Comparison of ENCODE assay signal across 8 cellular contexts in the genomic region with DNA sequence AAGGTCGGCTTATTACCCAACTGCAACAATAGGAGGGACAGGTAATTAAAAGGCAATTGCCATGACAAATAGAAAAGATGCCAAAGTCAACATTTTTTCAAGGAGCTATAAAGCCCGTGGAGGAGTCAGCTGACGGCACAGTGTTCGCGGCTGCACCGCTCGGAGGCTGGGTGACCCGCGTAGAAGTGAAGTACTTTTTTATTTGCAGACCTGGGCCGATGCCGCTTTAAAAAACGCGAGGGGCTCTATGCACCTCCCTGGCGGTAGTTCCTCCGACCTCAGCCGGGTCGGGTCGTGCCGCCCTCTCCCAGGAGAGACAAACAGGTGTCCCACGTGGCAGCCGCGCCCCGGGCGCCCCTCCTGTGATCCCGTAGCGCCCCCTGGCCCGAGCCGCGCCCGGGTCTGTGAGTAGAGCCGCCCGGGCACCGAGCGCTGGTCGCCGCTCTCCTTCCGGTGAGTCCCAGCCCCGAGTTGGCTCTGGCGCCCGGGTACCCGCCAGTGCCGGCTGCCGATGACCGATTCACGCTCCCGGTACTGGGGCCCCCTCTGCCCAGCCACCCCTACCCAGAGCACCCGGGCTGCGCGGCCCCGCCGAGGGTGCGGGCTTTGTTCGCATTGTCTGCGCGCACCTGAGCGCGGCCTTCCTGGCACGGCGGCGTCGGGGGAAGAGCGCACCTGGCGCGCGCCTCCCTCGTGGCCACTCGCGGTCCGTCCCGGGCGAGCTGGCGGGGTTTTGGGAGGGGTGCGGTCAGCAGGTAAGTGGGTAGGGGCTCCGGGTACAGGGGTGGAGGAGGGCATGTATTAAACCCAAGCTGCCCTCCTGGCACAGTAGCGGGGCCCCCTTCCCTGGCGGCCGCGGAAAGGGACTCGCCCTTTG. TPM values are rescaled to one million over a fixed set of nuclear protein-coding genes. Genes with fewer than 3 reads are reported as not detected.
DNase-seq lines count a peak whose midpoint lies in the region; ATAC-seq and TF ChIP-seq lines count a peak whose summit lies in the region.

Gene VWA2, plus strand, starts transcription at position 138 of the 877 bp plus-strand sequence. CDS start 9,460 bp downstream, outside the sequence.

- H3K27ac Mint-ChIP-seq in activated CD4-positive, alpha-beta memory T cell treated with anti-CD3 and anti-CD28 coated beads for 36 hours = no peak within 1 kb of the TSS

- peak; percentile 41 for DNase-seq in activated CD4-positive, alpha-beta memory T cell treated with anti-CD3 and anti-CD28 coated beads for 36 hours
- DNase-seq in right atrium auricular region (ENCODE audit: low spot score) (no peak), NCI-H82 treated with DMSO at 0.1 percent for 48 hours (lab: John Stamatoyannopoulos, UW; ENCODE audit: unreplicated experiment) (no peak), AML-193 (lab: John Stamatoyannopoulos, UW) (no peak), amniotic stem cell (lab: John Stamatoyannopoulos, UW) (no peak)

- H3K27me3 Mint-ChIP-seq in activated CD4-positive, alpha-beta memory T cell treated with anti-CD3 and anti-CD28 coated beads for 36 hours = peaks cover 52% of the 10 kb centered on the region

- peak within 1 kb of the TSS; percentile 36 to 72 (median 61) for H3K4me2 ChIP-seq in BLaER1 treated with 17β-estradiol and CSF1 and Interleukin-3, amounts not matched to agents 10 nM and 100 nM

- POLR2A ChIA-PET in activated CD4-positive, alpha-beta memory T cell treated with anti-CD3 and anti-CD28 coated beads for 36 hours (lab: Charles Lee) = no interaction called here

- peak; percentile 53 for ATAC-seq in HG03442 (IDR thresholded peaks at IDR 0.05; ENCODE audit: unreplicated experiment)

- no peaks in the 10 kb centered on the region for H3K9me3 Mint-ChIP-seq in activated CD4-positive, alpha-beta memory T cell treated with anti-CD3 and anti-CD28 coated beads for 36 hours

- H4K20me1 ChIP-seq in BLaER1 treated with 17β-estradiol and CSF1 and Interleukin-3, amounts not matched to agents 10 nM and 100 nM = peaks cover 0 to 5% (median 0%) of the 10 kb centered on the region in 11 experiments; a peak in 2 of 22 replicates

- H3K9ac ChIP-seq in BLaER1 treated with 17β-estradiol and CSF1 and Interleukin-3, amounts not matched to agents 10 nM and 100 nM = no peak within 1 kb of the TSS
- peak within 1 kb of the TSS in 1 of 3 donors; percentile 54 for H3K9ac ChIP-seq in skeletal muscle tissue (ENCODE audit: low read depth in 1 of 3, low read length in 3 of 3)

- H3K4me1 Mint-ChIP-seq in activated CD4-positive, alpha-beta memory T cell treated with anti-CD3 and anti-CD28 coated beads for 36 hours (ENCODE audit: low read depth) = no peaks in the 10 kb centered on the region

- no peak within 1 kb of the TSS for H3K27ac ChIP-seq in BLaER1 treated with 17β-estradiol and CSF1 and Interleukin-3, amounts not matched to agents 10 nM and 100 nM
- H3K27ac ChIP-seq in right atrium auricular region (no peak within 1 kb of the TSS), skeletal muscle tissue (ENCODE audit: low read depth, low read length) (no peak within 1 kb of the TSS)

- CTCF ChIA-PET in activated CD4-positive, alpha-beta memory T cell treated with anti-CD3 and anti-CD28 coated beads for 36 hours (lab: Charles Lee) = no interaction called here

- intact Hi-C loops in activated CD4-positive, alpha-beta memory T cell treated with anti-CD3 and anti-CD28 coated beads for 36 hours (cut with micrococcal nuclease) = no loop called here

- H3K36me3 Mint-ChIP-seq in activated CD4-positive, alpha-beta memory T cell treated with anti-CD3 and anti-CD28 coated beads for 36 hours = no peaks in the 10 kb centered on the region

- H3K4me3 ChIP-seq in BLaER1 treated with 17β-estradiol and CSF1 and Interleukin-3, amounts not matched to agents 10 nM and 100 nM = peak within 1 kb of the TSS in 8 of 10 experiments; percentile 15 to 51 (median 38); a peak in 11 of 20 replicates
- peak within 1 kb of the TSS; percentile 37 to 54 for H3K4me3 ChIP-seq in right atrium auricular region
- peak within 1 kb of the TSS; percentile 54 to 68 (median 65) for H3K4me3 ChIP-seq in skeletal muscle tissue (ENCODE audit: low read length in 3 of 3)

- peaks cover 4 to 13% (median 7%) of the 10 kb centered on the region in 11 experiments; a peak in 15 of 22 replicates for H3K9me3 ChIP-seq in BLaER1 treated with 17β-estradiol and CSF1 and Interleukin-3, amounts not matched to agents 10 nM and 100 nM (replicated peaks in 1 of 11)
- H3K9me3 ChIP-seq in right atrium auricular region = no peaks in the 10 kb centered on the region
- H3K9me3 ChIP-seq in skeletal muscle tissue (ENCODE audit: control insufficient read depth in 3 of 3, low read length in 3 of 3) = no peaks in the 10 kb centered on the region

- H3K4me1 ChIP-seq in BLaER1 treated with 17β-estradiol and CSF1 and Interleukin-3, amounts not matched to agents 10 nM and 100 nM = peaks cover 0 to 13% (median 8%) of the 10 kb centered on the region in 10 experiments; a peak in 12 of 20 replicates
- H3K4me1 ChIP-seq in right atrium auricular region (peaks cover 0 to 10% of the 10 kb centered on the region in 2 donors), skeletal muscle tissue (ENCODE audit: control insufficient read depth in 3 of 3, insufficient read depth in 3 of 3, low read length in 3 of 3) (peaks cover 0 to 6% (median 2%) of the 10 kb centered on the region in 3 donors)

- no peak within 1 kb of the TSS for H3K4me3 Mint-ChIP-seq in activated CD4-positive, alpha-beta memory T cell treated with anti-CD3 and anti-CD28 coated beads for 36 hours

- peak in 1 of 2 donors; percentile 55 for TF ChIP-seq CTCF in right atrium auricular region (IDR thresholded peaks at IDR 0.05)

- peaks cover 44 to 69% (median 52%) of the 10 kb centered on the region in 11 experiments for H3K27me3 ChIP-seq in BLaER1 treated with 17β-estradiol and CSF1 and Interleukin-3, amounts not matched to agents 10 nM and 100 nM
- no peaks in the 10 kb centered on the region for H3K27me3 ChIP-seq in right atrium auricular region
- H3K27me3 ChIP-seq in skeletal muscle tissue (ENCODE audit: control insufficient read depth in 3 of 3, insufficient read depth in 3 of 3, low read length in 3 of 3) = peaks cover 18 to 43% (median 30%) of the 10 kb centered on the region in 3 donors

- no peaks in the 10 kb centered on the region for H3K36me3 ChIP-seq in BLaER1 treated with 17β-estradiol and CSF1 and Interleukin-3, amounts not matched to agents 10 nM and 100 nM
- H3K36me3 ChIP-seq in right atrium auricular region (no peaks in the 10 kb centered on the region), skeletal muscle tissue (ENCODE audit: control insufficient read depth in 3 of 3, insufficient read depth in 3 of 3, low read length in 3 of 3) (no peaks in the 10 kb centered on the region)

RNA-seq across cellular contexts. Expression of gene VWA2, which starts in this region (rescaled TPM):
- under 1 TPM in 1 of 2 experiments, not detected in 1; 0.07 TPM for total RNA-seq in activated CD4-positive, alpha-beta memory T cell treated with anti-CD3 and anti-CD28 coated beads for 36 hours
- not detected for total RNA-seq in right atrium auricular region
- total RNA-seq in skeletal muscle tissue = not detected

Comparison
In these comparisons a context has a peak if more than half of its experiments do, and no peak if none do; other contexts are left out.
1. Peak in DNase-seq in activated CD4-positive, alpha-beta memory T cell treated with anti-CD3 and anti-CD28 coated beads for 36 hours; RNA of the gene not detected or under 1 TPM.